Comparison of ENCODE assay signal across 1 cellular context in the genomic region with DNA sequence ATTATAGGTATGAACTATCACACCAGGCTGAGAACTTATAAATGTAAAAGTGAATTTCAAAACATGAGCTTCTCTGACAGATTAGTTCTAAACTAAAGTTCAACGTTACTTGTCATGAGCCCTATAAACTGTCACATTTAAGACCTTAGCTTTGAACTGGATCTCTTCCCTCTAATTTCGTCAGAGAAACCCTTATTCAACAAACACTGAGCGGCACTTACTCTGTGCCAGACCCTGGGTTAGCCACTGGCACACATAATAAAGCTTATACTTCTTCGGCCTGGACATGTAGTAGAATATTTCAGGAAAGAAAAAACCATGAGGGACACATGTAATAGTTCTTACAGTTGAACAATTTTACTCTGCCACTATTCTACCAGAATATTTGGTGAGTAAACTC.
TF ChIP-seq lines count a peak whose summit lies in the region.

No MANE protein-coding gene starts in this region.

TF ChIP-seq in GM12878, 131 proteins besides CTCF, POLR2A, EP300 and RAD21:
- TF ChIP-seq POLR2AphosphoS5 (IDR thresholded peaks at IDR 0.05; ENCODE audit: low read length) = no peak
- no peak for TF ChIP-seq MEF2B (IDR thresholded peaks at IDR 0.05; ENCODE audit: partially characterized antibody, poor library complexity, severe bottlenecking)
- TF ChIP-seq POLR2AphosphoS2 (IDR thresholded peaks at IDR 0.05; ENCODE audit: low read depth, low read length) = no peak
- TF ChIP-seq JUNB (IDR thresholded peaks at IDR 0.05) = no peak
- TF ChIP-seq, protein P1, sequence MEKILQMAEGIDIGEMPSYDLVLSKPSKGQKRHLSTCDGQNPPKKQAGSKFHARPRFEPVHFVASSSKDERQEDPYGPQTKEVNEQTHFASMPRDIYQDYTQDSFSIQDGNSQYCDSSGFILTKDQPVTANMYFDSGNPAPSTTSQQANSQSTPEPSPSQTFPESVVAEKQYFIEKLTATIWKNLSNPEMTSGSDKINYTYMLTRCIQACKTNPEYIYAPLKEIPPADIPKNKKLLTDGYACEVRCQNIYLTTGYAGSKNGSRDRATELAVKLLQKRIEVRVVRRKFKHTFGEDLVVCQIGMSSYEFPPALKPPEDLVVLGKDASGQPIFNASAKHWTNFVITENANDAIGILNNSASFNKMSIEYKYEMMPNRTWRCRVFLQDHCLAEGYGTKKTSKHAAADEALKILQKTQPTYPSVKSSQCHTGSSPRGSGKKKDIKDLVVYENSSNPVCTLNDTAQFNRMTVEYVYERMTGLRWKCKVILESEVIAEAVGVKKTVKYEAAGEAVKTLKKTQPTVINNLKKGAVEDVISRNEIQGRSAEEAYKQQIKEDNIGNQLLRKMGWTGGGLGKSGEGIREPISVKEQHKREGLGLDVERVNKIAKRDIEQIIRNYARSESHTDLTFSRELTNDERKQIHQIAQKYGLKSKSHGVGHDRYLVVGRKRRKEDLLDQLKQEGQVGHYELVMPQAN (conservative IDR thresholded peaks at IDR 0.05) = no peak
- TF ChIP-seq POU2F2 (IDR thresholded peaks at IDR 0.05; ENCODE audit: borderline replicate concordance, low read depth, low read length) = no peak
- no peak for TF ChIP-seq KDM1A (IDR thresholded peaks at IDR 0.05; ENCODE audit: borderline replicate concordance)
- no peak for TF ChIP-seq SMARCA5 (IDR thresholded peaks at IDR 0.05)
- TF ChIP-seq GATAD2B (conservative IDR thresholded peaks at IDR 0.05; ENCODE audit: low read depth) = no peak
- TF ChIP-seq ZBED1 (IDR thresholded peaks at IDR 0.05; ENCODE audit: borderline replicate concordance) = no peak
- TF ChIP-seq SRF (IDR thresholded peaks at IDR 0.05; ENCODE audit: low read depth in 2 of 2, low read length in 2 of 2) = no peak
- no peak for TF ChIP-seq RAD51 (IDR thresholded peaks at IDR 0.05)
- no peak for TF ChIP-seq NR2C1 (IDR thresholded peaks at IDR 0.05)
- no peak for TF ChIP-seq TCF3 (IDR thresholded peaks at IDR 0.05; ENCODE audit: borderline replicate concordance, insufficient read depth, low read depth, low read length)
- no peak for TF ChIP-seq CHD1 (IDR thresholded peaks at IDR 0.05; ENCODE audit: low read depth, low read length)
- TF ChIP-seq YY1 (IDR thresholded peaks at IDR 0.05; ENCODE audit: low read depth, low read length) = no peak
- TF ChIP-seq, protein P2, sequence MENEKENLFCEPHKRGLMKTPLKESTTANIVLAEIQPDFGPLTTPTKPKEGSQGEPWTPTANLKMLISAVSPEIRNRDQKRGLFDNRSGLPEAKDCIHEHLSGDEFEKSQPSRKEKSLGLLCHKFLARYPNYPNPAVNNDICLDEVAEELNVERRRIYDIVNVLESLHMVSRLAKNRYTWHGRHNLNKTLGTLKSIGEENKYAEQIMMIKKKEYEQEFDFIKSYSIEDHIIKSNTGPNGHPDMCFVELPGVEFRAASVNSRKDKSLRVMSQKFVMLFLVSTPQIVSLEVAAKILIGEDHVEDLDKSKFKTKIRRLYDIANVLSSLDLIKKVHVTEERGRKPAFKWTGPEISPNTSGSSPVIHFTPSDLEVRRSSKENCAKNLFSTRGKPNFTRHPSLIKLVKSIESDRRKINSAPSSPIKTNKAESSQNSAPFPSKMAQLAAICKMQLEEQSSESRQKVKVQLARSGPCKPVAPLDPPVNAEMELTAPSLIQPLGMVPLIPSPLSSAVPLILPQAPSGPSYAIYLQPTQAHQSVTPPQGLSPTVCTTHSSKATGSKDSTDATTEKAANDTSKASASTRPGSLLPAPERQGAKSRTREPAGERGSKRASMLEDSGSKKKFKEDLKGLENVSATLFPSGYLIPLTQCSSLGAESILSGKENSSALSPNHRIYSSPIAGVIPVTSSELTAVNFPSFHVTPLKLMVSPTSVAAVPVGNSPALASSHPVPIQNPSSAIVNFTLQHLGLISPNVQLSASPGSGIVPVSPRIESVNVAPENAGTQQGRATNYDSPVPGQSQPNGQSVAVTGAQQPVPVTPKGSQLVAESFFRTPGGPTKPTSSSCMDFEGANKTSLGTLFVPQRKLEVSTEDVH (IDR thresholded peaks at IDR 0.05; ENCODE audit: low read depth, partially characterized antibody) = no peak
- TF ChIP-seq MYC (IDR thresholded peaks at IDR 0.05; ENCODE audit: insufficient read depth, insufficient read length, insufficient replicate concordance, low read length, severe bottlenecking) = no peak
- TF ChIP-seq TBL1XR1 (IDR thresholded peaks at IDR 0.05; ENCODE audit: low read depth, low read length) = no peak
